Comparison of ENCODE assay signal across 15 cellular contexts in the genomic region with DNA sequence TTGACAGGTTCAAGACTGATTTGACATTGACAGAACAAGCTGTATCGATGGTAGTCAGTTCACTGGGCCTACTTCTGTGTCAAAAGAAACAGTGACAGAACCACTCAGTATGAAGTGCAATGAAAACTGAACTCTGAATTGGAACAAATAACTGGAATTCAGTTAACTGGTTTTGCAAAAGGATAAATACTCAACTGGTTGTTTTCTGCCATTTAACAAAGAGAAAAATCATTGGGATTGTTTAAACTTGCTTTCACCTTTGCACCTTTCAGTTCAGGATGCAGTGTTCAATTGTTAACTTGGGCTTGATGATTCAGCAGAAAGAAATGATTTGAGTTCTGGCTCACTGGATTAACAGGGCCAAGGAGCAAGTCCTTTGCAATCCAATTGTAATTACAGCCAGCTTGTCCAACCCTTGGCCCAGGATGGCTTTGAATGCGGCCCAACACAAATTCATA. TPM values are rescaled to one million over a fixed set of nuclear protein-coding genes. Genes with fewer than 3 reads are reported as not detected.
DNase-seq lines count a peak whose midpoint lies in the region; ATAC-seq and TF ChIP-seq lines count a peak whose summit lies in the region.
"Had no signal": no experiment of that assay in that cellular context is flagged by ENCODE, and none has a peak within 500 bp of the region (broad histone marks: within the 10 kb centered on the region; RNA-seq: fewer than 3 reads in every experiment).

No MANE protein-coding gene starts in this region.

- no peak overlapping the region for H3K4me3 ChIP-seq in endodermal cell (ENCODE audit: low read length)
- H3K4me3 ChIP-seq in stomach = no peak overlapping the region

- WGBS in endodermal cell (ENCODE audit: insufficient coverage in 1 of 2, insufficient read length in 1 of 2), 2 experiments = 78 to 87% methylated on average over 1 to 2 of the region's 2 CpGs
- 35 to 52% (median 40%) methylated on average over 2 of the region's 2 CpGs for WGBS in stomach, 5 donors

- H3K9me3 Mint-ChIP-seq in endodermal cell = peaks cover 30% of the 10 kb centered on the region
- H3K9me3 Mint-ChIP-seq in mesothelial cell of epicardium = peaks cover 13% of the 10 kb centered on the region
- H3K9me3 Mint-ChIP-seq: effector memory CD8-positive, alpha-beta T cell; T-cell had no signal

- H3K36me3 Mint-ChIP-seq in endodermal cell (ENCODE audit: low read depth) (peaks cover 33% of the 10 kb centered on the region), mesothelial cell of epicardium (peaks cover 12% of the 10 kb centered on the region)
- H3K36me3 Mint-ChIP-seq: CD14-positive monocyte had no signal

- TF ChIP-seq EP300 in stomach (IDR thresholded peaks at IDR 0.05) = no peak

- H3K9ac ChIP-seq in endodermal cell (ENCODE audit: extremely low read depth, low read length, poor library complexity, severe bottlenecking) = no peak overlapping the region

- peak; percentile 26 for DNase-seq in M059J (ENCODE audit: low read depth)
- no peak for DNase-seq in endodermal cell
- peak; percentile 72 for DNase-seq in left lobe of liver (ENCODE audit: low spot score)
- no peak for DNase-seq in stomach
- no peak for DNase-seq in activated CD4-positive, CD25-positive, alpha-beta regulatory T cell (lab: John Stamatoyannopoulos, UW)
- no peak for DNase-seq in Kasumi-1 (lab: John Stamatoyannopoulos, UW)
- DNase-seq in mesothelial cell of epicardium (ENCODE audit: low spot score in 2 of 2, unreplicated experiment in 2 of 2) = no peak
- DNase-seq: activated T-cell treated with anti-CD3 and anti-CD28 coated beads, Interleukin-2, amount 50 U/mL, for 24 hours; effector memory CD8-positive, alpha-beta T cell; EL; NCI-H1092 treated with DMSO at 0.1 percent for 48 hours; retina; T-cell had no signal

- no peak for TF ChIP-seq POLR2A in stomach (IDR thresholded peaks at IDR 0.05)

- no peaks in the 10 kb centered on the region for H3K36me3 ChIP-seq in endodermal cell (ENCODE audit: control insufficient read depth, insufficient read depth, low read length)
- H3K36me3 ChIP-seq in stomach = no peaks in the 10 kb centered on the region

- H3K27me3 ChIP-seq in endodermal cell (ENCODE audit: control insufficient read depth, insufficient read depth, low read length, poor library complexity, severe bottlenecking) = no peaks in the 10 kb centered on the region
- H3K27me3 ChIP-seq in stomach = no peaks in the 10 kb centered on the region

- H3K4me1 Mint-ChIP-seq in endodermal cell (peaks cover 7% of the 10 kb centered on the region), mesothelial cell of epicardium (peaks cover 15% of the 10 kb centered on the region)

- H3K27ac Mint-ChIP-seq in endodermal cell = peak overlapping the region; percentile 72
- no peak overlapping the region for H3K27ac Mint-ChIP-seq in mesothelial cell of epicardium
- H3K27ac Mint-ChIP-seq: activated T-cell treated with anti-CD3 and anti-CD28 coated beads, Interleukin-2, amount 50 U/mL, for 24 hours; CD14-positive monocyte; effector memory CD8-positive, alpha-beta T cell had no signal

- intact Hi-C loops in stomach (cut with DNase I; ENCODE audit: low total_unique reads) = no loop called here

- peak; percentile 46 for ATAC-seq in left lobe of liver
- ATAC-seq in HG03460 (IDR thresholded peaks at IDR 0.05; ENCODE audit: unreplicated experiment) = no peak
- ATAC-seq: effector memory CD8-positive, alpha-beta T cell; T-cell had no signal

- peaks cover 9% of the 10 kb centered on the region for H3K9me3 ChIP-seq in endodermal cell (ENCODE audit: control insufficient read depth, low read length)
- no peaks in the 10 kb centered on the region for H3K9me3 ChIP-seq in stomach

- H3K27me3 Mint-ChIP-seq in endodermal cell (ENCODE audit: insufficient read depth) (no peaks in the 10 kb centered on the region), mesothelial cell of epicardium (ENCODE audit: low read depth) (no peaks in the 10 kb centered on the region)
- H3K27me3 Mint-ChIP-seq: activated T-cell treated with anti-CD3 and anti-CD28 coated beads, Interleukin-2, amount 50 U/mL, for 24 hours; effector memory CD8-positive, alpha-beta T cell; T-cell had no signal

- H3K27ac ChIP-seq in endodermal cell (ENCODE audit: low read depth, low read length) (no peak overlapping the region), stomach (peak overlapping the region; percentile 61 to 86 (median 69))

- no peak overlapping the region for H3K4me3 Mint-ChIP-seq in endodermal cell
- H3K4me3 Mint-ChIP-seq in mesothelial cell of epicardium = no peak overlapping the region
- H3K4me3 Mint-ChIP-seq: activated T-cell treated with anti-CD3 and anti-CD28 coated beads, Interleukin-2, amount 50 U/mL, for 24 hours; CD14-positive monocyte; effector memory CD8-positive, alpha-beta T cell; T-cell had no signal

- H3K4me1 ChIP-seq in endodermal cell (ENCODE audit: control insufficient read depth, insufficient read depth, low read length) (no peaks in the 10 kb centered on the region), stomach (peaks cover 39 to 74% (median 55%) of the 10 kb centered on the region in 4 donors)

- no peak for TF ChIP-seq CTCF in endodermal cell (conservative IDR thresholded peaks at IDR 0.05)
- no peak for TF ChIP-seq CTCF in stomach (IDR thresholded peaks at IDR 0.05)
- no peak for TF ChIP-seq CTCF in mesothelial cell of epicardium (IDR thresholded peaks at IDR 0.05; ENCODE audit: unreplicated experiment)

RNA-seq across cellular contexts. Expression of a gene that starts 4.9 kb away (rescaled TPM):
- 24.2 and 34.6 TPM in 2 replicates for total RNA-seq in M059J (2014; rRNA removed; shearing (Covaris generic))
- 10 to 100 TPM; 25.7 to 27.8 TPM for total RNA-seq in endodermal cell
- polyA plus RNA-seq in endodermal cell (2013, experiment 1 of 2) = 17.7 TPM
- polyA plus RNA-seq in endodermal cell (2013, experiment 2 of 2) = 13.5 TPM
- 57.4 TPM for total RNA-seq in left lobe of liver
- total RNA-seq in stomach = 100 to 1,000 TPM in 1 of 5 donors, 10 to 100 TPM in 3, 1 to 10 TPM in 1; 2.9 to 102 (median 23.0) TPM
- 10 to 100 TPM in 2 of 3 donors, 1 to 10 TPM in 1; 8.1 to 12.5 (median 10.3) TPM for polyA plus RNA-seq in stomach
- 10.7 to 12.5 TPM (median 12.3 TPM) in 3 replicates for total RNA-seq in mesothelial cell of epicardium

RNA-seq across cellular contexts. Expression of a gene that starts 5.1 kb away (rescaled TPM):
- total RNA-seq in M059J (2014; rRNA removed; shearing (Covaris generic)) = 19.5 and 23.6 TPM in 2 replicates
- total RNA-seq in endodermal cell (10 to 100 TPM; 39.4 to 41.8 TPM), left lobe of liver (45.2 TPM), stomach (10 to 100 TPM; 18.1 to 46.7 (median 34.1) TPM), mesothelial cell of epicardium (25.1 to 25.4 TPM (median 25.3 TPM) in 3 replicates)
- 24.6 TPM for polyA plus RNA-seq in endodermal cell (2013, experiment 1 of 2)
- 23.7 TPM for polyA plus RNA-seq in endodermal cell (2013, experiment 2 of 2)
- polyA plus RNA-seq in stomach = 10 to 100 TPM; 13.9 to 21.7 (median 14.7) TPM

Comparison
In these comparisons a context has a peak if more than half of its experiments do, and no peak if none do; other contexts are left out.
1. DNase-seq: peak in M059J (single experiment) and left lobe of liver (single experiment); none in endodermal cell (single experiment), stomach (single experiment), activated CD4-positive, CD25-positive, alpha-beta regulatory T cell (0 of 4), Kasumi-1 (0 of 2) and mesothelial cell of epicardium (0 of 2).